ENCODE assay signal across 21 cellular contexts in genomic region chr2:14781148-14781547, GRCh38.
DNase-seq lines count a peak whose midpoint lies in the region; ATAC-seq and TF ChIP-seq lines count a peak whose summit lies in the region.
"Had no signal": no experiment of that assay in that cellular context is flagged by ENCODE, and none has a peak within 500 bp of the region (broad histone marks: within the 10 kb centered on the region; RNA-seq: fewer than 3 reads in every experiment).

No MANE protein-coding gene starts in this region.

- H3K4me3 ChIP-seq in epithelial cell of esophagus (ENCODE audit: low read length): no peak overlapping the region
- H3K4me3 ChIP-seq: A549; BLaER1 treated with 17β-estradiol and CSF1 and Interleukin-3, amounts not matched to agents 10 nM and 100 nM; MG63; neural progenitor cell; SJCRH30 had no signal

- TF ChIP-seq CTCF in epithelial cell of esophagus (IDR thresholded peaks at IDR 0.05; ENCODE audit: insufficient read depth, low read depth, low read length, missing control alignments): no peak

- ATAC-seq in HG02759 (IDR thresholded peaks at IDR 0.05; ENCODE audit: unreplicated experiment) (no peak), HG03095 (IDR thresholded peaks at IDR 0.05; ENCODE audit: unreplicated experiment) (no peak), GM18867 (IDR thresholded peaks at IDR 0.05; ENCODE audit: unreplicated experiment) (no peak)
- ATAC-seq: A549; activated CD4-positive, CD25-positive, alpha-beta regulatory T cell treated with anti-CD3 and anti-CD28 coated beads, Interleukin-2, amount 50 U/mL, for 24 hours; activated T-cell treated with anti-CD3 and anti-CD28 coated beads, Interleukin-2, amount 50 U/mL, for 72 hours; left colon had no signal

- DNase-seq in SIG-M5 treated with dmso at 0.1 percent for 504 hours (lab: John Stamatoyannopoulos, UW; ENCODE audit: unreplicated experiment): peak; percentile 27
- no peak for DNase-seq in SIG-M5 (lab: John Stamatoyannopoulos, UW)
- DNase-seq in NCI-H510A treated with DMSO at 0.1 percent for 48 hours (lab: John Stamatoyannopoulos, UW): peak; percentile 97
- peak; percentile 77 for DNase-seq in epithelial cell of esophagus (ENCODE audit: low read depth)
- no peak for DNase-seq in C1 segment of cervical spinal cord (lab: John Stamatoyannopoulos, UW)
- DNase-seq: activated naive CD8-positive, alpha-beta T cell treated with anti-CD3 and anti-CD28 coated beads for 36 hours; activated T-cell treated with anti-CD3 and anti-CD28 coated beads, Interleukin-2, amount 50 U/mL, for 72 hours; cortex of kidney; left colon; MG63; midbrain; retina; SJCRH30; T-helper 2 cell had no signal

Comparison
In these comparisons a context has a peak if more than half of its experiments do, and no peak if none do; other contexts are left out.
1. DNase-seq: peak in SIG-M5 treated with dmso at 0.1 percent for 504 hours (single experiment), NCI-H510A treated with DMSO at 0.1 percent for 48 hours (single experiment) and epithelial cell of esophagus (single experiment); none in SIG-M5 (single experiment) and C1 segment of cervical spinal cord (0 of 14).